In genomic region chr7:137670521-137671064, GRCh38 we compare ENCODE assay signal across 1 cellular context.
TF ChIP-seq lines count a peak whose summit lies in the region.

No MANE protein-coding gene starts in this region.

TF ChIP-seq in GM12878, 131 proteins besides CTCF, POLR2A, EP300 and RAD21 (continued from another document and continues in another):
- TF ChIP-seq JUNB (IDR thresholded peaks at IDR 0.05) (0 out of 2 replicates have a peak, but pooled peaks have one; percentile 18), SIX5 (IDR thresholded peaks at IDR 0.05; ENCODE audit: low read depth, low read length, severe bottlenecking) (no peak), RUNX3 (IDR thresholded peaks at IDR 0.05; ENCODE audit: low read length) (peak; percentile 47; the same call in 1 of the 2 replicates), NKRF (conservative IDR thresholded peaks at IDR 0.05) (no peak), CREM (IDR thresholded peaks at IDR 0.05; ENCODE audit: low read depth) (peak; percentile 60), LARP7 (IDR thresholded peaks at IDR 0.05) (no peak), CEBPB (IDR thresholded peaks at IDR 0.05; ENCODE audit: borderline replicate concordance in 1 of 2, low read depth in 2 of 2, low read length in 2 of 2) (no peak), DPF2 (IDR thresholded peaks at IDR 0.05) (no peak), NRF1 (conservative IDR thresholded peaks at IDR 0.05; ENCODE audit: low read depth, low read length) (no peak), ASH2L (IDR thresholded peaks at IDR 0.05; ENCODE audit: borderline replicate concordance, low read depth) (no peak), PBX3 (IDR thresholded peaks at IDR 0.05; ENCODE audit: insufficient replicate concordance, low read depth, low read length) (no peak), E2F8 (IDR thresholded peaks at IDR 0.05; ENCODE audit: low read depth, partially characterized antibody) (no peak), PAX5 (IDR thresholded peaks at IDR 0.05; ENCODE audit: borderline replicate concordance, low read depth, low read length) (no peak), RELA (IDR thresholded peaks at IDR 0.05; ENCODE audit: borderline replicate concordance, partially characterized antibody) (peak; percentile 36), STAT1 (conservative IDR thresholded peaks at IDR 0.05) (no peak), BMI1 (IDR thresholded peaks at IDR 0.05; ENCODE audit: borderline replicate concordance) (no peak), BCL11A (IDR thresholded peaks at IDR 0.05; ENCODE audit: low read depth, low read length) (no peak), RB1 (IDR thresholded peaks at IDR 0.05; ENCODE audit: borderline replicate concordance) (no peak), ZBTB4 (CRISPR knock-in tag; IDR thresholded peaks at IDR 0.05) (no peak), HDAC2 (IDR thresholded peaks at IDR 0.05) (no peak), ZNF217 (IDR thresholded peaks at IDR 0.05) (no peak), PRDM15 (CRISPR knock-in tag; IDR thresholded peaks at IDR 0.05) (no peak), RBBP5 (conservative IDR thresholded peaks at IDR 0.05) (no peak), NR2C1 (IDR thresholded peaks at IDR 0.05) (no peak), ZBED1 (IDR thresholded peaks at IDR 0.05; ENCODE audit: borderline replicate concordance) (peak; percentile 39; the same call in 1 of the 2 replicates), TARDBP (IDR thresholded peaks at IDR 0.05; ENCODE audit: borderline replicate concordance) (no peak), ZNF274 (IDR thresholded peaks at IDR 0.05; ENCODE audit: insufficient read depth, insufficient read length) (no peak), POLR2AphosphoS5 (IDR thresholded peaks at IDR 0.05; ENCODE audit: low read length) (no peak), FOXM1 (IDR thresholded peaks at IDR 0.05; ENCODE audit: low read depth, low read length) (peak; percentile 57; the same call in 1 of the 2 replicates), MAX (IDR thresholded peaks at IDR 0.05; ENCODE audit: low read depth, low read length) (no peak), SMAD5 (IDR thresholded peaks at IDR 0.05; ENCODE audit: low read depth) (no peak), MYB (IDR thresholded peaks at IDR 0.05; ENCODE audit: borderline replicate concordance, low read depth, low read length) (no peak), EGR1 (IDR thresholded peaks at IDR 0.05; ENCODE audit: borderline replicate concordance in 1 of 2, low read depth in 2 of 2, low read length in 2 of 2) (peak in 1 of 2 experiments; percentile 49; a peak in 1 of 3 replicates), ESRRA (IDR thresholded peaks at IDR 0.05; ENCODE audit: low read length) (no peak), ZNF24 (IDR thresholded peaks at IDR 0.05) (no peak), USF2 (IDR thresholded peaks at IDR 0.05; ENCODE audit: borderline replicate concordance, low read depth, low read length) (no peak), SREBF1 (IDR thresholded peaks at IDR 0.05; ENCODE audit: low read length) (no peak), PKNOX1 (IDR thresholded peaks at IDR 0.05) (no peak), MLLT1 (IDR thresholded peaks at IDR 0.05) (0 out of 2 replicates have a peak, but pooled peaks have one; percentile 29), KDM1A (IDR thresholded peaks at IDR 0.05; ENCODE audit: borderline replicate concordance) (no peak), MXI1 (IDR thresholded peaks at IDR 0.05; ENCODE audit: low read depth, low read length) (no peak), ATF3 (IDR thresholded peaks at IDR 0.05; ENCODE audit: borderline replicate concordance, extremely low read depth, low read depth, low read length) (no peak), RELB (IDR thresholded peaks at IDR 0.05; ENCODE audit: low read depth) (peak; percentile 63; the same call in 1 of the 2 replicates), SIN3A (IDR thresholded peaks at IDR 0.05; ENCODE audit: low read depth, low read length) (no peak), POLR2AphosphoS2 (IDR thresholded peaks at IDR 0.05; ENCODE audit: low read depth, low read length) (no peak), NFIC (IDR thresholded peaks at IDR 0.05; ENCODE audit: low read depth, low read length) (peak; percentile 52; the same call in 1 of the 2 replicates), YBX1 (IDR thresholded peaks at IDR 0.05) (no peak)
